Comparison of ENCODE assay signal across 12 cellular contexts in the genomic region with DNA sequence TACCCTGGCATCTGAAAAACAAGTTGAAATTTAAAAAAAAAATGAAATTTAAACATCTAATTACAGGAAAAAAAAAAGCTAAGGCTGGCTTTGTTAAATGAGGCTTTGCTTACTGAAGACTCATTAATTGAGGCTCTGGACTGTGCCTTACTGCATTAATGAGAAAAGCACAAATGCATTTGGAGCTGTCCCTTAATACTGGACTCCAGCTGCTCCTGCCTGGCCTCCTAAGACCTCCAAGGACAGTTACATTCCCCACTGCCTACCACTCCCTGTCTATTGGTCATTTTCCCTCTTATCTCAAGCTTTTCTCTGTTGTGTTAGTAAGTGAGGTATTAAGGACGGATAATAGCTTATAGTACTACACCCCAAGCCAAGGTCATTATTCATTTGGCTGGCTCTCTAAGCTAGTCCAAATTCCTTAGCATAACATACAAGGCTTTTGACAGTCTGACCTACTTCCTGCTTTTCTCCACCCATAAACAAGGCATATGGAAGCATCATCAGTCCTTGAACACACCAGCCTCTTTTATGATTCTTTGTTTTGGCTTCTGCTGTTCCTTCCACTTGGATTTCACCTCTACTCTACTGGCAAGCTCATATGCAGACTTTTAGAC.
DNase-seq lines count a peak whose midpoint lies in the region; ATAC-seq and TF ChIP-seq lines count a peak whose summit lies in the region.
"Had no signal": no experiment of that assay in that cellular context is flagged by ENCODE, and none has a peak within 500 bp of the region (broad histone marks: within the 10 kb centered on the region; RNA-seq: fewer than 3 reads in every experiment).

No MANE protein-coding gene starts in this region.

- H3K27me3 ChIP-seq in subcutaneous abdominal adipose tissue (ENCODE audit: control insufficient read depth in 5 of 5, insufficient read depth in 4 of 5, low read length in 5 of 5) (no peaks in the 10 kb centered on the region), hepatocyte (no peaks in the 10 kb centered on the region)

- 46% methylated on average over 1 of the region's 1 CpG for WGBS in hepatocyte (ENCODE audit: low lambda C conversion rate, missing lambda C conversion rate)

- no peak for ATAC-seq in HG02610 (IDR thresholded peaks at IDR 0.05; ENCODE audit: unreplicated experiment)

- no peak overlapping the region for H3K4me2 ChIP-seq in hepatocyte

- H3K79me2 ChIP-seq in hepatocyte = no peaks in the 10 kb centered on the region

- H3K4me3 ChIP-seq in choroid plexus epithelial cell (ENCODE audit: low read depth, low read length) (no peak overlapping the region), subcutaneous abdominal adipose tissue (ENCODE audit: low read depth in 1 of 5, low read length in 5 of 5) (no peak overlapping the region), hepatocyte (no peak overlapping the region)

- no peaks in the 10 kb centered on the region for H4K20me1 ChIP-seq in hepatocyte (ENCODE audit: insufficient read depth, poor library complexity, severe bottlenecking)

- peak overlapping the region; percentile 2 for H3K27ac ChIP-seq in subcutaneous abdominal adipose tissue (ENCODE audit: low read depth, low read length)
- H3K27ac ChIP-seq in substantia nigra (ENCODE audit: low read depth, low read length, poor library complexity, severe bottlenecking) = no peak overlapping the region
- no peak overlapping the region for H3K27ac ChIP-seq in hepatocyte

- no peaks in the 10 kb centered on the region for H3K9me2 ChIP-seq in hepatocyte (replicated peaks; ENCODE audit: insufficient read depth)

- H3K9me3 ChIP-seq in subcutaneous abdominal adipose tissue (ENCODE audit: control insufficient read depth in 5 of 5, low read length in 5 of 5) (no peaks in the 10 kb centered on the region), hepatocyte (ENCODE audit: low read depth) (no peaks in the 10 kb centered on the region)

- no peak overlapping the region for H2AFZ ChIP-seq in hepatocyte

- peaks cover 16 to 31% (median 22%) of the 10 kb centered on the region in 5 donors for H3K36me3 ChIP-seq in subcutaneous abdominal adipose tissue (ENCODE audit: control insufficient read depth in 5 of 5, insufficient read depth in 5 of 5, low read length in 5 of 5)
- no peaks in the 10 kb centered on the region for H3K36me3 ChIP-seq in hepatocyte (replicated peaks; ENCODE audit: insufficient read depth, low read depth)

- DNase-seq in HCEC 1CT (peak; percentile 18), choroid plexus epithelial cell (ENCODE audit: low read depth) (peak; percentile 54), left kidney (ENCODE audit: low read depth, low spot score) (peak; percentile 28), substantia nigra (lab: John Stamatoyannopoulos, UW) (no peak), DMS153 treated with DMSO at 0.1 percent for 48 hours (lab: John Stamatoyannopoulos, UW; ENCODE audit: unreplicated experiment) (no peak), hepatocyte (ENCODE audit: low spot score) (no peak)
- DNase-seq: amygdala, GOT3, mammary epithelial cell, NCI-H1694 had no signal

- TF ChIP-seq CTCF in choroid plexus epithelial cell (conservative IDR thresholded peaks at IDR 0.05; ENCODE audit: low read depth, low read length) (no peak), hepatocyte (IDR thresholded peaks at IDR 0.05; ENCODE audit: poor library complexity) (no peak)

- H3K4me1 ChIP-seq in subcutaneous abdominal adipose tissue (ENCODE audit: control insufficient read depth in 5 of 5, insufficient read depth in 5 of 5, low read length in 5 of 5) (peaks cover 0 to 28% (median 16%) of the 10 kb centered on the region in 5 donors), hepatocyte (ENCODE audit: insufficient read depth) (no peaks in the 10 kb centered on the region)

- H3K9ac ChIP-seq in subcutaneous abdominal adipose tissue (ENCODE audit: low read length in 5 of 5) = no peak overlapping the region

Comparison
In these comparisons a context has a peak if more than half of its experiments do, and no peak if none do; other contexts are left out.
1. DNase-seq: peak in HCEC 1CT (single experiment), choroid plexus epithelial cell (single experiment) and left kidney (single experiment); none in substantia nigra (0 of 49), DMS153 treated with DMSO at 0.1 percent for 48 hours (single experiment) and hepatocyte (single experiment).